ENCODE assay signal across 18 cellular contexts in genomic region chr19:39194832-39195542, GRCh38. TPM values are rescaled to one million over a fixed set of nuclear protein-coding genes. Genes with fewer than 3 reads are reported as not detected.
DNase-seq lines count a peak whose midpoint lies in the region; ATAC-seq lines count a peak whose summit lies in the region.
"Had no signal": no experiment of that assay in that cellular context is flagged by ENCODE, and none has a peak within 500 bp of the region (broad histone marks: within the 10 kb centered on the region; RNA-seq: fewer than 3 reads in every experiment).

No MANE protein-coding gene starts in this region.

- H3K9me3 Mint-ChIP-seq in activated CD4-positive, alpha-beta memory T cell treated with anti-CD3 and anti-CD28 coated beads, Interleukin-2, amount 10 ng/mL, durations not matched to agents 7 days and 5 days = no peaks in the 10 kb centered on the region
- H3K9me3 Mint-ChIP-seq in activated T-cell treated with anti-CD3 and anti-CD28 coated beads, Interleukin-2, amount 50 U/mL, for 24 hours = no peaks in the 10 kb centered on the region
- H3K9me3 Mint-ChIP-seq: activated CD4-positive, alpha-beta T cell treated with anti-CD3 and anti-CD28 coated beads, Interleukin-2, amount 10 ng/mL, durations not matched to agents 24 days and 14 days; activated naive CD8-positive, alpha-beta T cell treated with anti-CD3 and anti-CD28 coated beads, Interleukin-2, amount 10 ng/mL, durations not matched to agents 7 days and 5 days had no signal

- H3K4ac ChIP-seq in neuronal stem cell (ENCODE audit: low read length) = peak overlapping the region; percentile 37

- no peaks in the 10 kb centered on the region for H3K36me3 ChIP-seq in neuronal stem cell (replicated peaks in 1 of 2; ENCODE audit: control insufficient read depth in 2 of 2, insufficient read depth in 2 of 2, low read length in 2 of 2)
- H3K36me3 ChIP-seq: cardiac muscle cell, left lung, prostate gland had no signal

- no peak overlapping the region for H3K4me3 Mint-ChIP-seq in activated CD4-positive, alpha-beta memory T cell treated with anti-CD3 and anti-CD28 coated beads, Interleukin-2, amount 10 ng/mL, durations not matched to agents 7 days and 5 days
- no peak overlapping the region for H3K4me3 Mint-ChIP-seq in activated T-cell treated with anti-CD3 and anti-CD28 coated beads, Interleukin-2, amount 50 U/mL, for 24 hours
- H3K4me3 Mint-ChIP-seq: activated CD4-positive, alpha-beta T cell treated with anti-CD3 and anti-CD28 coated beads, Interleukin-2, amount 10 ng/mL, durations not matched to agents 24 days and 14 days; activated naive CD8-positive, alpha-beta T cell treated with anti-CD3 and anti-CD28 coated beads, Interleukin-2, amount 10 ng/mL, durations not matched to agents 7 days and 5 days had no signal

- ATAC-seq in HG03457 (IDR thresholded peaks at IDR 0.05; ENCODE audit: unreplicated experiment) = no peak
- ATAC-seq: stimulated activated naive CD8-positive, alpha-beta T cell treated with anti-CD3 and anti-CD28 coated beads, Interleukin-15, Interleukin-2, amounts not matched to agents 100 U/mL and 50 U/mL, for 24 hours had no signal

- H3K27ac Mint-ChIP-seq in activated CD4-positive, alpha-beta memory T cell treated with anti-CD3 and anti-CD28 coated beads, Interleukin-2, amount 10 ng/mL, durations not matched to agents 7 days and 5 days = no peak overlapping the region
- no peak overlapping the region for H3K27ac Mint-ChIP-seq in activated T-cell treated with anti-CD3 and anti-CD28 coated beads, Interleukin-2, amount 50 U/mL, for 24 hours
- H3K27ac Mint-ChIP-seq: activated CD4-positive, alpha-beta T cell treated with anti-CD3 and anti-CD28 coated beads, Interleukin-2, amount 10 ng/mL, durations not matched to agents 24 days and 14 days; activated naive CD8-positive, alpha-beta T cell treated with anti-CD3 and anti-CD28 coated beads, Interleukin-2, amount 10 ng/mL, durations not matched to agents 7 days and 5 days had no signal

- no peak overlapping the region for H3K4me2 ChIP-seq in neuronal stem cell (ENCODE audit: insufficient read depth, low read length, poor library complexity, severe bottlenecking)

- no CpG with 5 or more reads among the region's 9 CpGs for WGBS in neuronal stem cell (ENCODE audit: extremely low coverage in 2 of 2, insufficient read length in 2 of 2, insufficient replicate concordance in 1 of 2), 2 donors

- H3K27me3 Mint-ChIP-seq in activated CD4-positive, alpha-beta memory T cell treated with anti-CD3 and anti-CD28 coated beads, Interleukin-2, amount 10 ng/mL, durations not matched to agents 7 days and 5 days = peaks cover 53% of the 10 kb centered on the region
- H3K27me3 Mint-ChIP-seq in activated T-cell treated with anti-CD3 and anti-CD28 coated beads, Interleukin-2, amount 50 U/mL, for 24 hours = peaks cover 61% of the 10 kb centered on the region

- POLR2A ChIA-PET in activated CD4-positive, alpha-beta memory T cell treated with anti-CD3 and anti-CD28 coated beads, Interleukin-2, amount 10 ng/mL, durations not matched to agents 7 days and 5 days (lab: Charles Lee) = no interaction called here

- peak overlapping the region; percentile 6 for H2BK15ac ChIP-seq in neuronal stem cell (ENCODE audit: low read length)

- peaks cover 6 to 16% of the 10 kb centered on the region in 2 donors for H3K4me1 ChIP-seq in neuronal stem cell (ENCODE audit: control insufficient read depth in 2 of 2, insufficient read depth in 1 of 2, low read depth in 1 of 2, low read length in 2 of 2)

- no peak overlapping the region for H4K91ac ChIP-seq in neuronal stem cell (ENCODE audit: low read depth, low read length, poor library complexity)

- no peak overlapping the region for H2BK12ac ChIP-seq in neuronal stem cell (ENCODE audit: low read length)

- no peak overlapping the region for H4K8ac ChIP-seq in neuronal stem cell (ENCODE audit: low read depth, low read length)

- H3K4me3 ChIP-seq in neuronal stem cell (ENCODE audit: low read length in 2 of 2) = no peak overlapping the region
- H3K4me3 ChIP-seq: cardiac muscle cell, left lung, prostate gland had no signal

- H3K27me3 ChIP-seq in neuronal stem cell (ENCODE audit: control insufficient read depth in 3 of 3, insufficient read depth in 3 of 3, low read depth in 1 of 3, low read length in 3 of 3) = peaks cover 3 to 52% (median 26%) of the 10 kb centered on the region in 3 experiments

- H3K9ac ChIP-seq in neuronal stem cell (ENCODE audit: low read depth, low read length, poor library complexity) = no peak overlapping the region

- peaks cover under 1% of the 10 kb centered on the region for H3K79me1 ChIP-seq in neuronal stem cell (ENCODE audit: low read depth, low read length)

- H3K4me1 Mint-ChIP-seq in activated CD4-positive, alpha-beta memory T cell treated with anti-CD3 and anti-CD28 coated beads, Interleukin-2, amount 10 ng/mL, durations not matched to agents 7 days and 5 days = peaks cover 8% of the 10 kb centered on the region
- H3K4me1 Mint-ChIP-seq in activated T-cell treated with anti-CD3 and anti-CD28 coated beads, Interleukin-2, amount 50 U/mL, for 24 hours (ENCODE audit: low read depth) = peaks cover 19% of the 10 kb centered on the region

- H3K18ac ChIP-seq in neuronal stem cell (ENCODE audit: low read length) = peak overlapping the region; percentile 44

- H3K36me3 Mint-ChIP-seq in activated CD4-positive, alpha-beta memory T cell treated with anti-CD3 and anti-CD28 coated beads, Interleukin-2, amount 10 ng/mL, durations not matched to agents 7 days and 5 days (ENCODE audit: low read depth) = no peaks in the 10 kb centered on the region
- H3K36me3 Mint-ChIP-seq in activated T-cell treated with anti-CD3 and anti-CD28 coated beads, Interleukin-2, amount 50 U/mL, for 24 hours (ENCODE audit: low read depth) = no peaks in the 10 kb centered on the region
- H3K36me3 Mint-ChIP-seq: activated naive CD8-positive, alpha-beta T cell treated with anti-CD3 and anti-CD28 coated beads, Interleukin-2, amount 10 ng/mL, durations not matched to agents 7 days and 5 days had no signal

- H2AFZ ChIP-seq in neuronal stem cell (ENCODE audit: low read length) = no peak overlapping the region

- no peak overlapping the region for H3K14ac ChIP-seq in neuronal stem cell (ENCODE audit: low read length)

- H3K9me3 ChIP-seq in neuronal stem cell (replicated peaks in 1 of 2; ENCODE audit: control insufficient read depth in 2 of 2, insufficient read depth in 1 of 2, low read depth in 1 of 2, low read length in 2 of 2) = no peaks in the 10 kb centered on the region
- H3K9me3 ChIP-seq: left lung, prostate gland had no signal

- CTCF ChIA-PET in activated CD4-positive, alpha-beta memory T cell treated with anti-CD3 and anti-CD28 coated beads, Interleukin-2, amount 10 ng/mL, durations not matched to agents 7 days and 5 days (lab: Charles Lee) = no interaction called here

- no peak overlapping the region for H2BK5ac ChIP-seq in neuronal stem cell (ENCODE audit: low read length)

- no peak overlapping the region for H3K27ac ChIP-seq in neuronal stem cell (replicated peaks; ENCODE audit: low read length)
- H3K27ac ChIP-seq: cardiac muscle cell, left lung, prostate gland had no signal

- peak overlapping the region; percentile 91 for H2AK5ac ChIP-seq in neuronal stem cell (ENCODE audit: low read depth, low read length)

- no peak overlapping the region for H2BK120ac ChIP-seq in neuronal stem cell (ENCODE audit: low read depth, low read length)

- DNase-seq in NCI-H345 (lab: John Stamatoyannopoulos, UW) (peak; percentile 46), NCI-H345 treated with DMSO at 0.1 percent for 48 hours (lab: John Stamatoyannopoulos, UW; ENCODE audit: unreplicated experiment) (no peak), M059J (ENCODE audit: low read depth) (peak; percentile 36), dermis blood vessel endothelial cell (peak; percentile 16), neuronal stem cell (ENCODE audit: low spot score) (no peak)
- DNase-seq in activated CD4-positive, alpha-beta memory T cell treated with anti-CD3 and anti-CD28 coated beads, Interleukin-2, amount 10 ng/mL, durations not matched to agents 7 days and 5 days = no peak
- DNase-seq in activated T-cell treated with anti-CD3 and anti-CD28 coated beads, Interleukin-2, amount 50 U/mL, for 24 hours = no peak
- DNase-seq: activated CD4-positive, alpha-beta T cell treated with anti-CD3 and anti-CD28 coated beads, Interleukin-2, amount 10 ng/mL, durations not matched to agents 24 days and 14 days; activated naive CD8-positive, alpha-beta T cell treated with anti-CD3 and anti-CD28 coated beads, Interleukin-2, amount 10 ng/mL, durations not matched to agents 7 days and 5 days; COR-L47; effector CD8-positive, alpha-beta T cell; Karpas-422; left lung; NCI-H187; stimulated activated naive CD8-positive, alpha-beta T cell treated with anti-CD3 and anti-CD28 coated beads, Interleukin-15, Interleukin-2, amounts not matched to agents 100 U/mL and 50 U/mL, for 24 hours had no signal

- no peak overlapping the region for H3K23ac ChIP-seq in neuronal stem cell (ENCODE audit: low read depth, low read length, poor library complexity)

RNA-seq across cellular contexts. Expression of gene NCCRP1, which starts 1.8 kb away (rescaled TPM):
- total RNA-seq in M059J (2014; rRNA removed; shearing (Covaris generic)) = not detected in 2 replicates
- not detected in 2 replicates for total RNA-seq in dermis blood vessel endothelial cell
- polyA plus RNA-seq in neuronal stem cell (2013, experiment 1 of 2) = 2.0 TPM
- polyA plus RNA-seq in neuronal stem cell (2013, experiment 2 of 2) = 1.6 TPM
- total RNA-seq in activated CD4-positive, alpha-beta memory T cell treated with anti-CD3 and anti-CD28 coated beads, Interleukin-2, amount 10 ng/mL, durations not matched to agents 7 days and 5 days = not detected
- total RNA-seq: activated CD4-positive, alpha-beta T cell treated with anti-CD3 and anti-CD28 coated beads, Interleukin-2, amount 10 ng/mL, durations not matched to agents 24 days and 14 days; activated naive CD8-positive, alpha-beta T cell treated with anti-CD3 and anti-CD28 coated beads, Interleukin-2, amount 10 ng/mL, durations not matched to agents 7 days and 5 days; left lung had no signal

RNA-seq across cellular contexts. Expression of gene SYCN, which starts 9.1 kb away (rescaled TPM):
- total RNA-seq in M059J (2014; rRNA removed; shearing (Covaris generic)) = not detected in 2 replicates
- not detected in 2 replicates for total RNA-seq in dermis blood vessel endothelial cell
- not detected for polyA plus RNA-seq in neuronal stem cell (2013, experiment 1 of 2)
- polyA plus RNA-seq in neuronal stem cell (2013, experiment 2 of 2) = not detected
- not detected for total RNA-seq in activated CD4-positive, alpha-beta memory T cell treated with anti-CD3 and anti-CD28 coated beads, Interleukin-2, amount 10 ng/mL, durations not matched to agents 7 days and 5 days
- total RNA-seq: activated CD4-positive, alpha-beta T cell treated with anti-CD3 and anti-CD28 coated beads, Interleukin-2, amount 10 ng/mL, durations not matched to agents 24 days and 14 days; activated naive CD8-positive, alpha-beta T cell treated with anti-CD3 and anti-CD28 coated beads, Interleukin-2, amount 10 ng/mL, durations not matched to agents 7 days and 5 days; cardiac muscle cell; left lung had no signal
- polyA plus RNA-seq: cardiac muscle cell had no signal

RNA-seq across cellular contexts. Expression of gene IFNL3, which starts 49.8 kb away (rescaled TPM):
- total RNA-seq in M059J (2014; rRNA removed; shearing (Covaris generic)) = not detected in 2 replicates
- total RNA-seq in dermis blood vessel endothelial cell = not detected in 2 replicates
- polyA plus RNA-seq in neuronal stem cell (2013, experiment 1 of 2) = not detected
- polyA plus RNA-seq in neuronal stem cell (2013, experiment 2 of 2) = 0.06 TPM
- not detected for total RNA-seq in activated CD4-positive, alpha-beta memory T cell treated with anti-CD3 and anti-CD28 coated beads, Interleukin-2, amount 10 ng/mL, durations not matched to agents 7 days and 5 days
- total RNA-seq: activated CD4-positive, alpha-beta T cell treated with anti-CD3 and anti-CD28 coated beads, Interleukin-2, amount 10 ng/mL, durations not matched to agents 24 days and 14 days; activated naive CD8-positive, alpha-beta T cell treated with anti-CD3 and anti-CD28 coated beads, Interleukin-2, amount 10 ng/mL, durations not matched to agents 7 days and 5 days; cardiac muscle cell; left lung; prostate gland had no signal
- polyA plus RNA-seq: cardiac muscle cell had no signal

RNA-seq across cellular contexts. Expression of gene IFNL4, which starts 53.7 kb away (rescaled TPM):
- not detected in 2 replicates for total RNA-seq in M059J (2014; rRNA removed; shearing (Covaris generic))
- total RNA-seq in dermis blood vessel endothelial cell = 0.05 TPM in 1 of 2 replicates, not detected in the other
- polyA plus RNA-seq in neuronal stem cell (2013, experiment 1 of 2) = 0.03 TPM
- polyA plus RNA-seq in neuronal stem cell (2013, experiment 2 of 2) = 0.03 TPM
- not detected for total RNA-seq in activated CD4-positive, alpha-beta memory T cell treated with anti-CD3 and anti-CD28 coated beads, Interleukin-2, amount 10 ng/mL, durations not matched to agents 7 days and 5 days
- total RNA-seq: activated CD4-positive, alpha-beta T cell treated with anti-CD3 and anti-CD28 coated beads, Interleukin-2, amount 10 ng/mL, durations not matched to agents 24 days and 14 days; activated naive CD8-positive, alpha-beta T cell treated with anti-CD3 and anti-CD28 coated beads, Interleukin-2, amount 10 ng/mL, durations not matched to agents 7 days and 5 days; cardiac muscle cell; left lung; prostate gland had no signal
- polyA plus RNA-seq: cardiac muscle cell had no signal

Comparison
In these comparisons a context has a peak if more than half of its experiments do, and no peak if none do; other contexts are left out.
1. DNase-seq: peak in NCI-H345 (single experiment), M059J (single experiment) and dermis blood vessel endothelial cell (single experiment); none in NCI-H345 treated with DMSO at 0.1 percent for 48 hours (single experiment), neuronal stem cell (single experiment), activated CD4-positive, alpha-beta memory T cell treated with anti-CD3 and anti-CD28 coated beads, Interleukin-2, amount 10 ng/mL, durations not matched to agents 7 days and 5 days (single experiment) and activated T-cell treated with anti-CD3 and anti-CD28 coated beads, Interleukin-2, amount 50 U/mL, for 24 hours (single experiment).